8 cellular contexts compared by ENCODE assay signal in the genomic region with DNA sequence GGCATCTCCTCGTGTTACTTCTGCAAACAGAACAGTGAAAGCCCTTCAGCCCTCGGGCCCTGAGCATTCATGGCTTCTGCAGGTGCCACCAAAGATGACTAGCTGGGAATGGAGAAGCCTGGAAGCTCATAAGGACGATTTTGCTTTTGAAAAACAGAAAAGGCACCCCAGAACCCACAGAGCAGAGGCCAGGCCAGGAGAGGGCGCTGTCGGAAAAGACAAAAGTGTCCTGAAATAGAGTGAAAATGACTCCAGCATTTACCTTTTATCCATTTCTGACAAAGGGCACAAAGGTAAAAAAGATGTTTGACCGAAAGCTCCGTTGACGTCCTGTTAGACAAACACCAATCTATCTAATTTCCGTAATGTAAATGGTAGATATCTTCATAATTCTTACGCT. TPM values are rescaled to one million over a fixed set of nuclear protein-coding genes. Genes with fewer than 3 reads are reported as not detected.
DNase-seq lines count a peak whose midpoint lies in the region; ATAC-seq, FAIRE-seq and TF ChIP-seq lines count a peak whose summit lies in the region.

No MANE protein-coding gene starts in this region.

- no peaks in the 10 kb centered on the region; the same call in 1 of the 2 replicates for H3K9me3 ChIP-seq in Panc1 (ENCODE audit: control insufficient read depth, insufficient read depth, low read depth, low read length)
- H3K9me3 ChIP-seq in left ventricle myocardium inferior (replicated peaks), result no peaks in the 10 kb centered on the region
- H3K9me3 ChIP-seq in spleen, result peaks cover 0 to 3% (median under 1%) of the 10 kb centered on the region in 8 donors

- POLR2A ChIA-PET in Panc1 (lab: Charles Lee), result no interaction called here

- no peak for FAIRE-seq in GM12891 (lab: Jason Lieb, UNC)

- no TSS peak for BruUV-seq in Panc1 (replicated peaks; lab: Mats Ljungman, UMichigan)

- WGBS in spleen, 5 donors, result 22 to 24% (median 24%) methylated on average over 10 of the region's 10 CpGs

- intact Hi-C loops in Panc1 (cut with micrococcal nuclease; ENCODE audit: unreplicated experiment) (no loop called here), left ventricle myocardium inferior (cut with micrococcal nuclease) (loop anchor here (10.0 kb wide), 1 partner anchor 64 kb away; no protein-coding TSS in a partner anchor), spleen (cut with DNase I; ENCODE audit: low total_unique reads) (no loop called here)

- DNase-seq in GM12891 (ENCODE audit: insufficient read length, low spot score), result peak; percentile 25
- DNase-seq in Panc1 (ENCODE audit: low read depth, low spot score), result peak; percentile 28
- DNase-seq in activated effector memory CD4-positive, alpha-beta T cell treated with Interleukin-2 at 50 U/mL for 16 hours, result peak; percentile 37
- DNase-seq in left ventricle myocardium inferior, result peak; percentile 31
- DNase-seq in spleen, result no peak

- ATAC-seq in Panc1, result peak; percentile 66
- no peak for ATAC-seq in GM19324 (IDR thresholded peaks at IDR 0.05; ENCODE audit: low FRiP score, unreplicated experiment)
- no peak for ATAC-seq in GM19023 (IDR thresholded peaks at IDR 0.05; ENCODE audit: unreplicated experiment)

- in situ Hi-C loops in Panc1 (cut with HindIII; ENCODE audit: low pct_unique_long_range_greater_than_20kb, low sequenced_read_pairs), result no loop called here

- CTCF ChIA-PET in Panc1 (lab: Charles Lee), result interaction anchor here (0.6 to 3.2 kb wide), 5 partner anchors 10 to 255 kb away, joined by 3 to 32 read pairs (median 5); no protein-coding TSS in a partner anchor

- H3K36me3 ChIP-seq in Panc1 (ENCODE audit: control insufficient read depth, insufficient read depth, low read length), result no peaks in the 10 kb centered on the region
- H3K36me3 ChIP-seq in left ventricle myocardium inferior, result no peaks in the 10 kb centered on the region
- no peaks in the 10 kb centered on the region for H3K36me3 ChIP-seq in spleen

- peak; percentile 35 for TF ChIP-seq CTCF in 22Rv1 (IDR thresholded peaks at IDR 0.05)
- TF ChIP-seq CTCF in Panc1 (IDR thresholded peaks at IDR 0.05), result peak; percentile 94
- TF ChIP-seq CTCF in left ventricle myocardium inferior (IDR thresholded peaks at IDR 0.05; ENCODE audit: borderline replicate concordance), result peak; percentile 66
- TF ChIP-seq CTCF in spleen (IDR thresholded peaks at IDR 0.05 in 8 of 11, conservative IDR thresholded peaks at IDR 0.05 in 3 of 11), result peak; percentile 29 to 79 (median 66)

- H3K4me1 ChIP-seq in Panc1 (ENCODE audit: control insufficient read depth, insufficient read depth, low read length) (peaks cover 6% of the 10 kb centered on the region; the same call in 1 of the 2 replicates), left ventricle myocardium inferior (no peaks in the 10 kb centered on the region), spleen (no peaks in the 10 kb centered on the region)

- H3K4me3 ChIP-seq in Panc1 (ENCODE audit: low read depth in 2 of 2, low read length in 2 of 2) (no peak overlapping the region), left ventricle myocardium inferior (no peak overlapping the region), spleen (no peak overlapping the region)

- TF ChIP-seq POLR2A in GM12891 (IDR thresholded peaks at IDR 0.05; ENCODE audit: low read depth, low read length), result no peak
- TF ChIP-seq POLR2A in spleen (IDR thresholded peaks at IDR 0.05), result no peak

- H3K27ac ChIP-seq in 22Rv1 (no peak overlapping the region), Panc1 (ENCODE audit: low read length) (no peak overlapping the region), left ventricle myocardium inferior (replicated peaks) (no peak overlapping the region), spleen (no peak overlapping the region)

- peaks cover 34% of the 10 kb centered on the region for H3K27me3 ChIP-seq in Panc1 (ENCODE audit: control insufficient read depth, insufficient read depth, low read length)
- peaks cover 39% of the 10 kb centered on the region for H3K27me3 ChIP-seq in left ventricle myocardium inferior (ENCODE audit: low read depth)
- H3K27me3 ChIP-seq in spleen (replicated peaks in 1 of 7), result peaks cover 0 to 30% (median 0%) of the 10 kb centered on the region in 7 donors

TF ChIP-seq in GM12891, 5 proteins besides CTCF, POLR2A, EP300 and RAD21:
- no peak for TF ChIP-seq TAF1 (IDR thresholded peaks at IDR 0.05; ENCODE audit: low read depth, low read length)
- no peak for TF ChIP-seq PAX5 (IDR thresholded peaks at IDR 0.05; ENCODE audit: insufficient read depth, low read length, severe bottlenecking)
- TF ChIP-seq SPI1 (IDR thresholded peaks at IDR 0.05; ENCODE audit: low read depth, low read length), result no peak
- TF ChIP-seq POU2F2 (IDR thresholded peaks at IDR 0.05; ENCODE audit: low read depth, low read length), result no peak

RNA-seq across cellular contexts. Expression of a gene that starts 37.6 kb away (rescaled TPM):
- polyA plus RNA-seq in GM12891 (2012; ENCODE audit: low read depth, missing spikeins), result 15.7 TPM
- 79.0 TPM for total RNA-seq in Panc1 (2021; ENCODE audit: unreplicated experiment)
- 37.5 TPM for polyA plus RNA-seq in Panc1 (2012; ENCODE audit: insufficient read length)
- total RNA-seq in left ventricle myocardium inferior, result 8.2 TPM
- total RNA-seq in spleen, result 10 to 100 TPM; 26.8 to 39.8 (median 31.6) TPM
- 10 to 100 TPM; 15.3 to 21.3 (median 16.6) TPM for polyA plus RNA-seq in spleen

Comparison
In these comparisons a context has a peak if more than half of its experiments do, and no peak if none do; other contexts are left out.
1. CTCF ChIP-seq: peak in every context shown above with its lines; median percentile 94 in Panc1; 66 in left ventricle myocardium inferior; 66 in spleen; 35 in 22Rv1.